In the genomic region with DNA sequence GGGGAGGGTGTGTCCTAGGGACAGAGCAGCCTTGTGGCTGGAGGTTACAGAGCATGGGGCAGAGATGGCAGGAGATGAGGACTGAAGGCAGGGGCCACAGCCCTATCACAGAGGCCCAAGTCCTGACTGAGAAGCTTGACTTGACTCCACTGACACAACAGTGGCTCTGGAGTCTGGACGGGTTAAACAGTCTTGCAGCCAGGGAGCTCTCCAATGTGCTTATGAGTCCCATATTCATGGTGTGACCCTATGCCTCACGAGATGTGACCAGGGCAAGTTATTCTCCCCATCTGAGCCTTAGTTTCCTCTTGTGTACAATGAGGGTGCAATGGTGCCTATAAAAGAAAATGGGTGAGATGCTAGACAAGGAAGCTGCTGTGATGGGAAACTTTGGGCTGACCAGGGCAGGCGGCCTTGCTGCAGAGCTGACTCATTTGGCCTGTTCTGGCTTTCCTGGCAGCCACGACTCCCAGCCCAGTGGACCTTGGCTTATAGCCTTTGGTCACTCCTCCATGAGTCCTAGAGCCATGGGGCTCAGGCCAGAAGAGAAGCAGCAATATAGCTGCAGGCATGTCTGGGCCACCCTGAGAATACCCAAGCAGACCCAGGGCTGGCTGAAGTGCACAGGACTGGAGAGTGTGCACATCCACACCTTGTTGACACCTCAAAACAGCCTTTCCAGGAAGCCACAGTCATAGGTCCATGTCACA, we compare ENCODE assay signal across 2 cellular contexts.
TF ChIP-seq lines count a peak whose summit lies in the region.

No MANE protein-coding gene starts in this region.

TF ChIP-seq in GM12878, 131 proteins besides CTCF, POLR2A, EP300 and RAD21:
- TF ChIP-seq TCF3 (IDR thresholded peaks at IDR 0.05; ENCODE audit: borderline replicate concordance, insufficient read depth, low read depth, low read length) = no peak
- TF ChIP-seq, protein P1, sequence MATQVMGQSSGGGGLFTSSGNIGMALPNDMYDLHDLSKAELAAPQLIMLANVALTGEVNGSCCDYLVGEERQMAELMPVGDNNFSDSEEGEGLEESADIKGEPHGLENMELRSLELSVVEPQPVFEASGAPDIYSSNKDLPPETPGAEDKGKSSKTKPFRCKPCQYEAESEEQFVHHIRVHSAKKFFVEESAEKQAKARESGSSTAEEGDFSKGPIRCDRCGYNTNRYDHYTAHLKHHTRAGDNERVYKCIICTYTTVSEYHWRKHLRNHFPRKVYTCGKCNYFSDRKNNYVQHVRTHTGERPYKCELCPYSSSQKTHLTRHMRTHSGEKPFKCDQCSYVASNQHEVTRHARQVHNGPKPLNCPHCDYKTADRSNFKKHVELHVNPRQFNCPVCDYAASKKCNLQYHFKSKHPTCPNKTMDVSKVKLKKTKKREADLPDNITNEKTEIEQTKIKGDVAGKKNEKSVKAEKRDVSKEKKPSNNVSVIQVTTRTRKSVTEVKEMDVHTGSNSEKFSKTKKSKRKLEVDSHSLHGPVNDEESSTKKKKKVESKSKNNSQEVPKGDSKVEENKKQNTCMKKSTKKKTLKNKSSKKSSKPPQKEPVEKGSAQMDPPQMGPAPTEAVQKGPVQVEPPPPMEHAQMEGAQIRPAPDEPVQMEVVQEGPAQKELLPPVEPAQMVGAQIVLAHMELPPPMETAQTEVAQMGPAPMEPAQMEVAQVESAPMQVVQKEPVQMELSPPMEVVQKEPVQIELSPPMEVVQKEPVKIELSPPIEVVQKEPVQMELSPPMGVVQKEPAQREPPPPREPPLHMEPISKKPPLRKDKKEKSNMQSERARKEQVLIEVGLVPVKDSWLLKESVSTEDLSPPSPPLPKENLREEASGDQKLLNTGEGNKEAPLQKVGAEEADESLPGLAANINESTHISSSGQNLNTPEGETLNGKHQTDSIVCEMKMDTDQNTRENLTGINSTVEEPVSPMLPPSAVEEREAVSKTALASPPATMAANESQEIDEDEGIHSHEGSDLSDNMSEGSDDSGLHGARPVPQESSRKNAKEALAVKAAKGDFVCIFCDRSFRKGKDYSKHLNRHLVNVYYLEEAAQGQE (IDR thresholded peaks at IDR 0.05; ENCODE audit: low read depth, low read length) = peak; percentile 46; the same call in 1 of the 2 replicates

TF ChIP-seq in HepG2, 621 proteins besides CTCF, POLR2A, EP300 and RAD21:
- TF ChIP-seq MIER3 (CRISPR knock-in tag; IDR thresholded peaks at IDR 0.05; ENCODE audit: borderline replicate concordance) (no peak), ZFX (CRISPR knock-in tag; IDR thresholded peaks at IDR 0.05; ENCODE audit: low read depth) (peak; percentile 29; the same call in 1 of the 2 replicates), JDP2 (CRISPR knock-in tag; IDR thresholded peaks at IDR 0.05; ENCODE audit: borderline replicate concordance) (no peak), ZNF652 (CRISPR knock-in tag; IDR thresholded peaks at IDR 0.05; ENCODE audit: borderline replicate concordance, low read depth) (no peak), FOSL2 (CRISPR knock-in tag; IDR thresholded peaks at IDR 0.05) (0 out of 2 replicates have a peak, but pooled peaks have one; percentile 33), ZIK1 (CRISPR knock-in tag; IDR thresholded peaks at IDR 0.05; ENCODE audit: borderline replicate concordance, low read depth) (no peak), CENPX (CRISPR knock-in tag; IDR thresholded peaks at IDR 0.05) (no peak), ZNF10 (CRISPR knock-in tag; IDR thresholded peaks at IDR 0.05; ENCODE audit: borderline replicate concordance, low read depth) (no peak), MIER2 (CRISPR knock-in tag; IDR thresholded peaks at IDR 0.05) (peak; percentile 84), ZNF629 (CRISPR knock-in tag; conservative IDR thresholded peaks at IDR 0.05) (no peak), DMAP1 (CRISPR knock-in tag; IDR thresholded peaks at IDR 0.05) (no peak), PHF20 (CRISPR knock-in tag; IDR thresholded peaks at IDR 0.05) (no peak), ZNF230 (CRISPR knock-in tag; IDR thresholded peaks at IDR 0.05) (no peak), ZSCAN31 (CRISPR knock-in tag; IDR thresholded peaks at IDR 0.05; ENCODE audit: low read depth) (no peak), PAF1 (CRISPR knock-in tag; IDR thresholded peaks at IDR 0.05) (no peak), PRMT3 (CRISPR knock-in tag; IDR thresholded peaks at IDR 0.05; ENCODE audit: borderline replicate concordance, low read depth) (no peak), ZNF589 (CRISPR knock-in tag; conservative IDR thresholded peaks at IDR 0.05) (no peak), SMAD3 (CRISPR knock-in tag; IDR thresholded peaks at IDR 0.05) (no peak), ZNF556 (CRISPR knock-in tag; IDR thresholded peaks at IDR 0.05; ENCODE audit: borderline replicate concordance) (no peak), ZSCAN12 (CRISPR knock-in tag; IDR thresholded peaks at IDR 0.05) (no peak)
- TF ChIP-seq, protein P2, sequence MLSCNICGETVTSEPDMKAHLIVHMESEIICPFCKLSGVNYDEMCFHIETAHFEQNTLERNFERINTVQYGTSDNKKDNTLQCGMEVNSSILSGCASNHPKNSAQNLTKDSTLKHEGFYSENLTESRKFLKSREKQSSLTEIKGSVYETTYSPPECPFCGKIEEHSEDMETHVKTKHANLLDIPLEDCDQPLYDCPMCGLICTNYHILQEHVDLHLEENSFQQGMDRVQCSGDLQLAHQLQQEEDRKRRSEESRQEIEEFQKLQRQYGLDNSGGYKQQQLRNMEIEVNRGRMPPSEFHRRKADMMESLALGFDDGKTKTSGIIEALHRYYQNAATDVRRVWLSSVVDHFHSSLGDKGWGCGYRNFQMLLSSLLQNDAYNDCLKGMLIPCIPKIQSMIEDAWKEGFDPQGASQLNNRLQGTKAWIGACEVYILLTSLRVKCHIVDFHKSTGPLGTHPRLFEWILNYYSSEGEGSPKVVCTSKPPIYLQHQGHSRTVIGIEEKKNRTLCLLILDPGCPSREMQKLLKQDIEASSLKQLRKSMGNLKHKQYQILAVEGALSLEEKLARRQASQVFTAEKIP (CRISPR knock-in tag; IDR thresholded peaks at IDR 0.05; ENCODE audit: borderline replicate concordance) = no peak
- TF ChIP-seq, protein P3, sequence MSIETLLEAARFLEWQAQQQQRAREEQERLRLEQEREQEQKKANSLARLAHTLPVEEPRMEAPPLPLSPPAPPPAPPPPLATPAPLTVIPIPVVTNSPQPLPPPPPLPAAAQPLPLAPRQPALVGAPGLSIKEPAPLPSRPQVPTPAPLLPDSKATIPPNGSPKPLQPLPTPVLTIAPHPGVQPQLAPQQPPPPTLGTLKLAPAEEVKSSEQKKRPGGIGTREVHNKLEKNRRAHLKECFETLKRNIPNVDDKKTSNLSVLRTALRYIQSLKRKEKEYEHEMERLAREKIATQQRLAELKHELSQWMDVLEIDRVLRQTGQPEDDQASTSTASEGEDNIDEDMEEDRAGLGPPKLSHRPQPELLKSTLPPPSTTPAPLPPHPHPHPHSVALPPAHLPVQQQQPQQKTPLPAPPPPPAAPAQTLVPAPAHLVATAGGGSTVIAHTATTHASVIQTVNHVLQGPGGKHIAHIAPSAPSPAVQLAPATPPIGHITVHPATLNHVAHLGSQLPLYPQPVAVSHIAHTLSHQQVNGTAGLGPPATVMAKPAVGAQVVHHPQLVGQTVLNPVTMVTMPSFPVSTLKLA (IDR thresholded peaks at IDR 0.05) = no peak
- TF ChIP-seq, protein P1 (IDR thresholded peaks at IDR 0.05; ENCODE audit: borderline replicate concordance in 1 of 2, low read depth in 1 of 2, low read length in 2 of 2) = peak; percentile 24 to 87
- TF ChIP-seq, protein P4, sequence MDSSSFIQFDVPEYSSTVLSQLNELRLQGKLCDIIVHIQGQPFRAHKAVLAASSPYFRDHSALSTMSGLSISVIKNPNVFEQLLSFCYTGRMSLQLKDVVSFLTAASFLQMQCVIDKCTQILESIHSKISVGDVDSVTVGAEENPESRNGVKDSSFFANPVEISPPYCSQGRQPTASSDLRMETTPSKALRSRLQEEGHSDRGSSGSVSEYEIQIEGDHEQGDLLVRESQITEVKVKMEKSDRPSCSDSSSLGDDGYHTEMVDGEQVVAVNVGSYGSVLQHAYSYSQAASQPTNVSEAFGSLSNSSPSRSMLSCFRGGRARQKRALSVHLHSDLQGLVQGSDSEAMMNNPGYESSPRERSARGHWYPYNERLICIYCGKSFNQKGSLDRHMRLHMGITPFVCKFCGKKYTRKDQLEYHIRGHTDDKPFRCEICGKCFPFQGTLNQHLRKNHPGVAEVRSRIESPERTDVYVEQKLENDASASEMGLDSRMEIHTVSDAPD (CRISPR knock-in tag; IDR thresholded peaks at IDR 0.05) = no peak
- TF ChIP-seq, protein P5, sequence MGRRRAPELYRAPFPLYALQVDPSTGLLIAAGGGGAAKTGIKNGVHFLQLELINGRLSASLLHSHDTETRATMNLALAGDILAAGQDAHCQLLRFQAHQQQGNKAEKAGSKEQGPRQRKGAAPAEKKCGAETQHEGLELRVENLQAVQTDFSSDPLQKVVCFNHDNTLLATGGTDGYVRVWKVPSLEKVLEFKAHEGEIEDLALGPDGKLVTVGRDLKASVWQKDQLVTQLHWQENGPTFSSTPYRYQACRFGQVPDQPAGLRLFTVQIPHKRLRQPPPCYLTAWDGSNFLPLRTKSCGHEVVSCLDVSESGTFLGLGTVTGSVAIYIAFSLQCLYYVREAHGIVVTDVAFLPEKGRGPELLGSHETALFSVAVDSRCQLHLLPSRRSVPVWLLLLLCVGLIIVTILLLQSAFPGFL (CRISPR knock-in tag; IDR thresholded peaks at IDR 0.05) = no peak
- TF ChIP-seq, protein P6, sequence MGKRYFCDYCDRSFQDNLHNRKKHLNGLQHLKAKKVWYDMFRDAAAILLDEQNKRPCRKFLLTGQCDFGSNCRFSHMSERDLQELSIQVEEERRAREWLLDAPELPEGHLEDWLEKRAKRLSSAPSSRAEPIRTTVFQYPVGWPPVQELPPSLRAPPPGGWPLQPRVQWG (CRISPR knock-in tag; IDR thresholded peaks at IDR 0.05; ENCODE audit: borderline replicate concordance, low read depth) = no peak
- TF ChIP-seq, protein P7, sequence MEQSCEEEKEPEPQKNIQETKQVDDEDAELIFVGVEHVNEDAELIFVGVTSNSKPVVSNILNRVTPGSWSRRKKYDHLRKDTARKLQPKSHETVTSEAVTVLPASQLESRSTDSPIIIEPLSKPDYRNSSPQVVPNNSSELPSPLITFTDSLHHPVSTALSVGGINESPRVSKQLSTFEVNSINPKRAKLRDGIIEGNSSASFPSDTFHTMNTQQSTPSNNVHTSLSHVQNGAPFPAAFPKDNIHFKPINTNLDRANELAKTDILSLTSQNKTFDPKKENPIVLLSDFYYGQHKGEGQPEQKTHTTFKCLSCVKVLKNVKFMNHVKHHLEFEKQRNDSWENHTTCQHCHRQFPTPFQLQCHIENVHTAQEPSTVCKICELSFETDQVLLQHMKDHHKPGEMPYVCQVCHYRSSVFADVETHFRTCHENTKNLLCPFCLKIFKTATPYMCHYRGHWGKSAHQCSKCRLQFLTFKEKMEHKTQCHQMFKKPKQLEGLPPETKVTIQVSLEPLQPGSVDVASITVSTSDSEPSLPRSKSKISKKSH (CRISPR knock-in tag; IDR thresholded peaks at IDR 0.05; ENCODE audit: borderline replicate concordance) = no peak
